In the genomic region with DNA sequence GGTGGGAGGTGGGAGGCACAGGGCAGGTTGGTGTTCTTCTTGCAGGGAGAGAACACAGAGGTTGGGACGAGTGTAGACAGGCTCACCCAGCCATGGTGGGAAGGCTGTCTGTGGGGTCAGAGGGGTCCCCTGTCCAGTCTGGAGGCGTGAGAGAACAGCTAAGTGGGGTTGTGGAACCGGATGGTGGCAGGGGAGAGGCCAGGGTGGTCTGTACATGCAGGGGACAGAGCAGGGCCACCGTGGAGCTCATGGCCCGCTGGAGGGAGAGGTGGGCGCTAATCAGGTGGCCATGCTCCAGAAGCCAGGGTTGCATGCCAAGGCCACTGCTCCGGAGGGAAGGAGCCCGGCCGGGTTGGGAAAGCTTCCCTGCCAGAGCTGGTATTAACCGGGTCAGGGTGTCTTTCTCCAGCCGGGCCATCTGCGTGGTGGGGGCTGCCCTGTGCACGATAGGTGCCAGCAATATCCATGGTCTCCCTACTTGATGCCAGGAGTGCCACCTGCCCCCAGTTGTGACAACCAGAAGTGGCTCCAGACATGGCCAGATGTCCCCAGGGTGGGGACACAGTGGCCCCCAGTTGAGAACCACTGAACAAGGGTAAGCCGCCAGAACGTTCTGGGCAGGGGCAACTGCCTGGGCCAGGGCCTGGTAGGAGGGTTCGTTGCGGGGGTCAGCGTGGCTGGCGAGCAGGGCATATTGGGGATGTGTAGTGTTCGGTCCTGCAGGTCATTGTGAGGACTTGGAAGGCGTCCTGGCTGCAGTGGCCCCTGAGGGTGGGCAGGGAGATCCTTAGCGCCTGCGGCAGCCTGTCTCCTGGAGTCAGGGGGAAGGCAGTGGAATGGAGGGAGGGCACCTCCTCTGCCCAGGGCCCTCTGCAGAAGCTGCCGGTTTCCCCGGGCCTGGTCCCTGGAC, we compare ENCODE assay signal across 1 cellular context.
TF ChIP-seq lines count a peak whose summit lies in the region.

No MANE protein-coding gene starts in this region.

TF ChIP-seq in HepG2, 621 proteins besides CTCF, POLR2A, EP300 and RAD21 (continued from another document):
- TF ChIP-seq, protein P1, sequence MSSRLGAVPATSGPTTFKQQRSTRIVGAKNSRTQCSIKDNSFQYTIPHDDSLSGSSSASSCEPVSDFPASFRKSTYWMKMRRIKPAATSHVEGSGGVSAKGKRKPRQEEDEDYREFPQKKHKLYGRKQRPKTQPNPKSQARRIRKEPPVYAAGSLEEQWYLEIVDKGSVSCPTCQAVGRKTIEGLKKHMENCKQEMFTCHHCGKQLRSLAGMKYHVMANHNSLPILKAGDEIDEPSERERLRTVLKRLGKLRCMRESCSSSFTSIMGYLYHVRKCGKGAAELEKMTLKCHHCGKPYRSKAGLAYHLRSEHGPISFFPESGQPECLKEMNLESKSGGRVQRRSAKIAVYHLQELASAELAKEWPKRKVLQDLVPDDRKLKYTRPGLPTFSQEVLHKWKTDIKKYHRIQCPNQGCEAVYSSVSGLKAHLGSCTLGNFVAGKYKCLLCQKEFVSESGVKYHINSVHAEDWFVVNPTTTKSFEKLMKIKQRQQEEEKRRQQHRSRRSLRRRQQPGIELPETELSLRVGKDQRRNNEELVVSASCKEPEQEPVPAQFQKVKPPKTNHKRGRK (CRISPR knock-in tag; IDR thresholded peaks at IDR 0.05): no peak
- TF ChIP-seq IKZF1 (IDR thresholded peaks at IDR 0.05) (peak; percentile 37; the same call in 1 of the 2 replicates), SOX6 (IDR thresholded peaks at IDR 0.05) (no peak), SOX6 (CRISPR knock-in tag; IDR thresholded peaks at IDR 0.05) (0 out of 2 replicates have a peak, but pooled peaks have one; percentile 2), KLF16 (CRISPR knock-in tag; IDR thresholded peaks at IDR 0.05) (no peak), TCF12 (IDR thresholded peaks at IDR 0.05) (no peak), TCF12 (CRISPR knock-in tag; IDR thresholded peaks at IDR 0.05) (no peak), HNF4G (IDR thresholded peaks at IDR 0.05; ENCODE audit: borderline replicate concordance, low read depth, low read length) (no peak), HNF4G (CRISPR knock-in tag; IDR thresholded peaks at IDR 0.05; ENCODE audit: borderline replicate concordance, low read depth) (no peak), MIXL1 (CRISPR knock-in tag; IDR thresholded peaks at IDR 0.05) (no peak), GPN1 (CRISPR knock-in tag; IDR thresholded peaks at IDR 0.05; ENCODE audit: borderline replicate concordance) (no peak), HMGA1 (CRISPR knock-in tag; conservative IDR thresholded peaks at IDR 0.05) (no peak), RBM22 (optimal IDR thresholded peaks at IDR 0.05; ENCODE audit: low read length) (no peak)
- TF ChIP-seq, protein P2, sequence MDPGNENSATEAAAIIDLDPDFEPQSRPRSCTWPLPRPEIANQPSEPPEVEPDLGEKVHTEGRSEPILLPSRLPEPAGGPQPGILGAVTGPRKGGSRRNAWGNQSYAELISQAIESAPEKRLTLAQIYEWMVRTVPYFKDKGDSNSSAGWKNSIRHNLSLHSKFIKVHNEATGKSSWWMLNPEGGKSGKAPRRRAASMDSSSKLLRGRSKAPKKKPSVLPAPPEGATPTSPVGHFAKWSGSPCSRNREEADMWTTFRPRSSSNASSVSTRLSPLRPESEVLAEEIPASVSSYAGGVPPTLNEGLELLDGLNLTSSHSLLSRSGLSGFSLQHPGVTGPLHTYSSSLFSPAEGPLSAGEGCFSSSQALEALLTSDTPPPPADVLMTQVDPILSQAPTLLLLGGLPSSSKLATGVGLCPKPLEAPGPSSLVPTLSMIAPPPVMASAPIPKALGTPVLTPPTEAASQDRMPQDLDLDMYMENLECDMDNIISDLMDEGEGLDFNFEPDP (CRISPR knock-in tag; conservative IDR thresholded peaks at IDR 0.05): 0 out of 2 replicates have a peak, but pooled peaks have one; percentile 69
- TF ChIP-seq, protein P3, sequence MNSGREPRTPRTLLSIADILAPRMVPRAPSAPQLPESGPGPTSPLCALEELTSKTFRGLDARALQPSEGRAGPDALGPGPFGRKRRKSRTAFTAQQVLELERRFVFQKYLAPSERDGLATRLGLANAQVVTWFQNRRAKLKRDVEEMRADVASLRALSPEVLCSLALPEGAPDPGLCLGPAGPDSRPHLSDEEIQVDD (CRISPR knock-in tag; IDR thresholded peaks at IDR 0.05; ENCODE audit: borderline replicate concordance): 0 out of 2 replicates have a peak, but pooled peaks have one; percentile 24
- TF ChIP-seq, protein P4, sequence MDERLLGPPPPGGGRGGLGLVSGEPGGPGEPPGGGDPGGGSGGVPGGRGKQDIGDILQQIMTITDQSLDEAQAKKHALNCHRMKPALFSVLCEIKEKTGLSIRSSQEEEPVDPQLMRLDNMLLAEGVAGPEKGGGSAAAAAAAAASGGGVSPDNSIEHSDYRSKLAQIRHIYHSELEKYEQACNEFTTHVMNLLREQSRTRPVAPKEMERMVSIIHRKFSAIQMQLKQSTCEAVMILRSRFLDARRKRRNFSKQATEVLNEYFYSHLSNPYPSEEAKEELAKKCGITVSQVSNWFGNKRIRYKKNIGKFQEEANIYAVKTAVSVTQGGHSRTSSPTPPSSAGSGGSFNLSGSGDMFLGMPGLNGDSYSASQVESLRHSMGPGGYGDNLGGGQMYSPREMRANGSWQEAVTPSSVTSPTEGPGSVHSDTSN (CRISPR knock-in tag; IDR thresholded peaks at IDR 0.05): no peak
